23 cellular contexts compared by ENCODE assay signal in the genomic region with DNA sequence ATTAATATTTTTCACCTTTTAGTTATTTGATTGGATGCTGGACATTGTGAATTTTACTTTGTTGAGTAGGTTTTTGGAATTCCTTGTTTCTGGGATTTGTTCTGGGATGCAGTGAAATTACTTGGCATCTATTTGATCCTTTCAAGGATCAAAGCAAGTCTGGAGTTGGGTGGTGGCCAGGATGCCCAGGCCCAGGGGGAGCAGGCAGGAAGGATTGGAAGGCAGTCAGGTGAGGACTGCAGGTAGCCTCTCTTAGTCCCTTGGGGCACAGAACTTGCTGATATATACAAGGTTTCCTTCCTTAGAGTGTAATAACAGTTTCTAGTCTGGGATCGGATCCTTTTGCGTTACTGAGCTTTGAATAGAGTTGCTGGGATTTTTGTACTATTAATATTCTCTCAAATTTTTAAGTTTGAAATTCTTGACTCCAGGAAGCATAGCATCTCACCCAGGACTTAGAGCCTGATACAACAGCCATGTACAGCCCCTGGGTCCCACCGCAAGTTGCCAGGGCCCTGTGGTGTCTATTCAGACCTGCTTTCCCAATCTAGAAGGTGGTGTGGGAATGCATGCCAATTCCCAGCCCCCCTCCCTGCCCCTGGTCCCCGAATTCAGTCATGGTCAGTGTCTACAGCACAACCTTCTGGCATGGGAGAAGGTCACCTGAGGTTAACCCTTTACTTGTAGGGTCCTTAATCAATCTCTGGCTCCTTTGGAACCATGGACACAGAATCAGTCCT.
"Had no signal": no experiment of that assay in that cellular context is flagged by ENCODE, and none has a peak within 500 bp of the region (broad histone marks: within the 10 kb centered on the region; RNA-seq: fewer than 3 reads in every experiment).

No MANE protein-coding gene starts in this region.

- ATAC-seq: gastroesophageal sphincter; left colon; left ventricle myocardium superior; naive thymus-derived CD4-positive, alpha-beta T cell; sciatic nerve had no signal

- H3K9me3 Mint-ChIP-seq: nephron progenitor cell had no signal

- H3K4me3 ChIP-seq: dorsolateral prefrontal cortex, esophagus squamous epithelium, gastroesophageal sphincter, lung, stomach, thoracic aorta, uterus had no signal

- H3K27ac Mint-ChIP-seq: nephron progenitor cell had no signal

- H3K27me3 ChIP-seq: dorsolateral prefrontal cortex, esophagus squamous epithelium, gastroesophageal sphincter, stomach, uterus had no signal

- H3K4me3 Mint-ChIP-seq: naive thymus-derived CD4-positive, alpha-beta T cell; nephron progenitor cell had no signal

- H3K27me3 Mint-ChIP-seq: naive thymus-derived CD4-positive, alpha-beta T cell had no signal

- H3K9me3 ChIP-seq: esophagus squamous epithelium, gastroesophageal sphincter, stomach, thoracic aorta, uterus had no signal

- DNase-seq: cortex of kidney; dorsolateral prefrontal cortex; effector memory CD4-positive, alpha-beta T cell; esophagus squamous epithelium; foreskin fibroblast; glutamatergic neuron; left colon; left ventricle myocardium superior; mesenchymal stem cell; naive thymus-derived CD4-positive, alpha-beta T cell; nephron progenitor cell; posterior cingulate gyrus; stimulated activated CD4-positive, alpha-beta T cell treated with anti-CD3 and anti-CD28 coated beads, Interleukin-2, amount 100 ng/mL, for 24 hours; stimulated activated CD4-positive, alpha-beta T cell treated with anti-CD3 and anti-CD28 coated beads, Interleukin-4, amount 100 ng/mL, for 4 hours; stimulated activated naive CD4-positive, alpha-beta T cell; stomach; substantia nigra; trophoblast cell; uterus had no signal

- H3K36me3 ChIP-seq: uterus had no signal

- H3K27ac ChIP-seq: dorsolateral prefrontal cortex, esophagus squamous epithelium, gastroesophageal sphincter, stomach, thoracic aorta, uterus had no signal
